Comparison of ENCODE assay signal across 9 cellular contexts in the genomic region with DNA sequence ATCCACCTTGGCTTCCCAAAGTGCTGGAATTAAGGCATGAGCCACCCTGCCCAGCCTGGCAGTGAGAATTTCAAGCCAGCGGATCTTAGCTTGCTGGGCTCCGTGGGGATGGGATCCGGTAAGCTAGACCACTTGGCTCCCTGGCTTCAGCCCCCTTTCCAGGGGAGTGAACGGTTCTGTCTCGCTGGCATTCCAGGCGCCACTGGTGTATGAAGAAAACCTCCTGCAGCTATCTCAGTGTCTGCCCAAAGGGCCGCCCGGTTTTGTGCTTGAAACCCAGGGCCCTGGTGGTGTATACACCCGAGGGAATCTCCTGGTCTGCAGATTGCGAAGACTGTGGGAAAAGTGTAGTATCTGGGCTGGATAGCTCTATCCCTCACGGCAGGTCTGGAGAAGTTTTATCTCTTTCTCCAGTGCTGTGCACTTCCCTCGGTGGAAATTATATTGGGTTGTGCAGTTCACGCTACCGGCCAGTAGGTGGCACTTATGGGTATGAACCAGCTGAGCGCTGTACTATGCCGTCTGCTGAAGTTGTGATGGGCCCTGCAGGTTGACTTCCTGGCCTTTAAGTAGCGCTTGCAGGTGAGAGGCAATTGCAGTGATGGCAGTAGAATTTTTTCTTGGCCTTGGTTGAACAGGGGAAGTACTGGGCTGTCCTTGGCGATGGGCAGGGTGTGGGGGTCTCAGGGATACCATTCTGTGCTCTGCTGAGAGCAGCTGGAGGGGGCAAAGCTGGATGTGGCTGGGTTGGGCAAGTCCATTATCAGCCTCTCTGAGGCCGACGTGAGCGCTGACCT.
DNase-seq lines count a peak whose midpoint lies in the region; ATAC-seq, FAIRE-seq and TF ChIP-seq lines count a peak whose summit lies in the region.
"Had no signal": no experiment of that assay in that cellular context is flagged by ENCODE, and none has a peak within 500 bp of the region (broad histone marks: within the 10 kb centered on the region; RNA-seq: fewer than 3 reads in every experiment).

No MANE protein-coding gene starts in this region.

- ATAC-seq in natural killer cell = peak; percentile 82 to 90 (median 83)

- peaks cover 2% of the 10 kb centered on the region for H3K27me3 Mint-ChIP-seq in HFFc6 (ENCODE audit: insufficient read depth)
- peaks cover 5% of the 10 kb centered on the region for H3K27me3 Mint-ChIP-seq in activated CD4-positive, alpha-beta T cell treated with anti-CD3 and anti-CD28 coated beads, Interleukin-2, amount 10 ng/mL, durations not matched to agents 7 days and 5 days
- H3K27me3 Mint-ChIP-seq in natural killer cell (ENCODE audit: low read depth in 2 of 2) = no peaks in the 10 kb centered on the region

- no peak overlapping the region for H3K27ac Mint-ChIP-seq in HFFc6
- no peak overlapping the region for H3K27ac Mint-ChIP-seq in activated CD4-positive, alpha-beta T cell treated with anti-CD3 and anti-CD28 coated beads, Interleukin-2, amount 10 ng/mL, durations not matched to agents 7 days and 5 days
- H3K27ac Mint-ChIP-seq in natural killer cell = no peak overlapping the region

- POLR2A ChIA-PET in activated CD4-positive, alpha-beta T cell treated with anti-CD3 and anti-CD28 coated beads, Interleukin-2, amount 10 ng/mL, durations not matched to agents 7 days and 5 days (lab: Charles Lee) = interaction anchor here (0.7 kb wide), 1 partner anchor 36 kb away, joined by 3 read pairs; no protein-coding TSS in a partner anchor

- H3K27me3 ChIP-seq in MG63 = no peaks in the 10 kb centered on the region
- H3K27me3 ChIP-seq: neutrophil had no signal

- peak; percentile 86 for TF ChIP-seq CTCF in GM12874 (IDR thresholded peaks at IDR 0.05; ENCODE audit: insufficient read depth, low read depth, low read length)
- peak; percentile 87 for TF ChIP-seq CTCF in HFFc6 (IDR thresholded peaks at IDR 0.05)
- TF ChIP-seq CTCF in natural killer cell (IDR thresholded peaks at IDR 0.05) = peak; percentile 63

- H3K4me3 ChIP-seq in MG63 = no peak overlapping the region

- no peaks in the 10 kb centered on the region for H3K4me1 Mint-ChIP-seq in HFFc6 (ENCODE audit: low read depth)
- H3K4me1 Mint-ChIP-seq in activated CD4-positive, alpha-beta T cell treated with anti-CD3 and anti-CD28 coated beads, Interleukin-2, amount 10 ng/mL, durations not matched to agents 7 days and 5 days = no peaks in the 10 kb centered on the region
- peaks cover 0 to 4% of the 10 kb centered on the region in 2 donors for H3K4me1 Mint-ChIP-seq in natural killer cell

- no peaks in the 10 kb centered on the region for H3K9me3 Mint-ChIP-seq in HFFc6
- H3K9me3 Mint-ChIP-seq in activated CD4-positive, alpha-beta T cell treated with anti-CD3 and anti-CD28 coated beads, Interleukin-2, amount 10 ng/mL, durations not matched to agents 7 days and 5 days = no peaks in the 10 kb centered on the region
- H3K9me3 Mint-ChIP-seq in natural killer cell = peaks cover 0 to 2% of the 10 kb centered on the region in 2 donors

- intact Hi-C loops in natural killer cell (cut with micrococcal nuclease) = no loop called here

- H3K36me3 ChIP-seq in MG63 = no peaks in the 10 kb centered on the region
- H3K36me3 ChIP-seq: neutrophil had no signal

- H3K36me3 Mint-ChIP-seq in HFFc6 (ENCODE audit: low read depth) (no peaks in the 10 kb centered on the region), natural killer cell (no peaks in the 10 kb centered on the region)
- no peaks in the 10 kb centered on the region for H3K36me3 Mint-ChIP-seq in activated CD4-positive, alpha-beta T cell treated with anti-CD3 and anti-CD28 coated beads, Interleukin-2, amount 10 ng/mL, durations not matched to agents 7 days and 5 days (ENCODE audit: low read depth)

- H3K9me3 ChIP-seq in MG63 = no peaks in the 10 kb centered on the region
- H3K9me3 ChIP-seq: neutrophil had no signal

- peak; percentile 18 for DNase-seq in 8988T
- peak; percentile 25 for DNase-seq in HFFc6
- peak; percentile 7 for DNase-seq in MG63
- DNase-seq in activated CD4-positive, alpha-beta T cell treated with anti-CD3 and anti-CD28 coated beads, Interleukin-2, amount 10 ng/mL, durations not matched to agents 7 days and 5 days = peak; percentile 56
- DNase-seq in erythroblast (lab: John Stamatoyannopoulos, UW) = peak; percentile 47 to 66
- DNase-seq in natural killer cell = peak; percentile 35
- peak; percentile 23 for DNase-seq in urothelium cell line (ENCODE audit: low spot score)

- H3K4me3 Mint-ChIP-seq in HFFc6 (no peak overlapping the region; the same call in 1 of the 2 replicates), natural killer cell (no peak overlapping the region)
- no peak overlapping the region for H3K4me3 Mint-ChIP-seq in activated CD4-positive, alpha-beta T cell treated with anti-CD3 and anti-CD28 coated beads, Interleukin-2, amount 10 ng/mL, durations not matched to agents 7 days and 5 days

- CTCF ChIA-PET in activated CD4-positive, alpha-beta T cell treated with anti-CD3 and anti-CD28 coated beads, Interleukin-2, amount 10 ng/mL, durations not matched to agents 7 days and 5 days (lab: Charles Lee) = interaction anchor here (0.8 to 1.7 kb wide), 5 partner anchors 10 to 26 kb away, joined by 3 to 4 read pairs (median 4); no protein-coding TSS in a partner anchor

- FAIRE-seq in urothelium cell line (lab: Jason Lieb, UNC) = no peak

- TF ChIP-seq POLR2A in erythroblast (IDR thresholded peaks at IDR 0.05; ENCODE audit: low read length) = no peak
